31 cellular contexts compared by ENCODE assay signal in genomic region chr19:23563326-23563725, GRCh38.
"Had no signal": no experiment of that assay in that cellular context is flagged by ENCODE, and none has a peak within 500 bp of the region (broad histone marks: within the 10 kb centered on the region; RNA-seq: fewer than 3 reads in every experiment).

No MANE protein-coding gene starts in this region.

- DNase-seq: naive thymus-derived CD4-positive, alpha-beta T cell; natural killer cell; occipital lobe; ovary; posterior cingulate gyrus; psoas muscle; right cardiac atrium; spleen; stimulated activated CD4-positive, alpha-beta T cell treated with anti-CD3 and anti-CD28 coated beads, Interleukin-12 subunit alpha, Interleukin-12 subunit beta, amount 100 ng/mL, for 4 hours; stimulated activated CD4-positive, alpha-beta T cell treated with anti-CD3 and anti-CD28 coated beads, Interleukin-1b, Interleukin-23, amount 100 ng/mL, for 48 hours; stimulated activated CD4-positive, alpha-beta T cell treated with anti-CD3 and anti-CD28 coated beads, Interleukin-4, amount 100 ng/mL, for 1 hour; stimulated activated CD4-positive, alpha-beta T cell treated with anti-CD3 and anti-CD28 coated beads, Interleukin-4, amount 100 ng/mL, for 4 hours; stimulated activated CD8-positive, alpha-beta memory T cell treated with anti-CD3 and anti-CD28 coated beads, Interleukin-4, amount 100 ng/mL, for 48 hours; stimulated activated naive CD4-positive, alpha-beta T cell; stimulated activated naive CD8-positive, alpha-beta T cell treated with anti-CD3 and anti-CD28 coated beads, Interleukin-15, amount 100 ng/mL, for 72 hours; stimulated activated naive CD8-positive, alpha-beta T cell treated with anti-CD3 and anti-CD28 coated beads, Interleukin-15, Interleukin-2, amounts not matched to agents 100 U/mL and 50 U/mL, for 24 hours; substantia nigra; testis; tibial artery; transverse colon; upper lobe of right lung; uterus had no signal

- H3K36me3 Mint-ChIP-seq: stimulated activated memory B cell treated with anti-CD40 and anti-IgM and Interleukin-4, amounts not matched to agents 10 μg/mL and 1 μg/mL and 100 μg/mL, for 72 hours had no signal

- ATAC-seq: naive thymus-derived CD4-positive, alpha-beta T cell; natural killer cell; psoas muscle; right cardiac atrium; sciatic nerve; stimulated activated memory B cell treated with anti-CD40 and anti-IgM and Interleukin-4, amounts not matched to agents 10 μg/mL and 1 μg/mL and 100 μg/mL, for 72 hours; stimulated activated naive CD8-positive, alpha-beta T cell treated with anti-CD3 and anti-CD28 coated beads, Interleukin-15, amount 100 ng/mL, for 72 hours; stimulated activated naive CD8-positive, alpha-beta T cell treated with anti-CD3 and anti-CD28 coated beads, Interleukin-15, Interleukin-2, amounts not matched to agents 100 U/mL and 50 U/mL, for 24 hours; upper lobe of right lung had no signal

- H3K4me2 ChIP-seq: neural progenitor cell, smooth muscle cell had no signal

- H3K9me3 ChIP-seq: ovary, psoas muscle, suprapubic skin, testis, upper lobe of right lung, uterus had no signal

- H3K4me3 Mint-ChIP-seq: naive thymus-derived CD4-positive, alpha-beta T cell; natural killer cell; nephron; neural progenitor cell; stimulated activated memory B cell treated with anti-CD40 and anti-IgM and Interleukin-4, amounts not matched to agents 10 μg/mL and 1 μg/mL and 100 μg/mL, for 72 hours; stimulated activated naive CD8-positive, alpha-beta T cell treated with anti-CD3 and anti-CD28 coated beads, Interleukin-15, amount 100 ng/mL, for 72 hours had no signal

- H3K27ac Mint-ChIP-seq: naive thymus-derived CD4-positive, alpha-beta T cell; natural killer cell; nephron; neural progenitor cell; progenitor cell of endocrine pancreas; stimulated activated memory B cell treated with anti-CD40 and anti-IgM and Interleukin-4, amounts not matched to agents 10 μg/mL and 1 μg/mL and 100 μg/mL, for 72 hours; stimulated activated naive CD8-positive, alpha-beta T cell treated with anti-CD3 and anti-CD28 coated beads, Interleukin-15, amount 100 ng/mL, for 72 hours had no signal

- H3K4me3 ChIP-seq: neural progenitor cell, ovary, psoas muscle, skin epidermis, smooth muscle cell, spleen, suprapubic skin, testis, tibial artery, transverse colon, upper lobe of right lung, uterus had no signal

- H3K4me1 ChIP-seq: neural progenitor cell, parathyroid adenoma, psoas muscle, spleen, suprapubic skin, testis, tibial artery, transverse colon, upper lobe of right lung, uterus had no signal

- H3K27me3 Mint-ChIP-seq: naive thymus-derived CD4-positive, alpha-beta T cell; progenitor cell of endocrine pancreas; stimulated activated memory B cell treated with anti-CD40 and anti-IgM and Interleukin-4, amounts not matched to agents 10 μg/mL and 1 μg/mL and 100 μg/mL, for 72 hours; stimulated activated naive CD8-positive, alpha-beta T cell treated with anti-CD3 and anti-CD28 coated beads, Interleukin-15, amount 100 ng/mL, for 72 hours had no signal

- H3K27ac ChIP-seq: neural progenitor cell, ovary, parathyroid adenoma, psoas muscle, spleen, suprapubic skin, testis, tibial artery, transverse colon, upper lobe of right lung, uterus had no signal

- H3K4me1 Mint-ChIP-seq: naive thymus-derived CD4-positive, alpha-beta T cell; natural killer cell; nephron; neural progenitor cell; stimulated activated memory B cell treated with anti-CD40 and anti-IgM and Interleukin-4, amounts not matched to agents 10 μg/mL and 1 μg/mL and 100 μg/mL, for 72 hours; stimulated activated naive CD8-positive, alpha-beta T cell treated with anti-CD3 and anti-CD28 coated beads, Interleukin-15, amount 100 ng/mL, for 72 hours had no signal
